18 cellular contexts compared by ENCODE assay signal in the genomic region with DNA sequence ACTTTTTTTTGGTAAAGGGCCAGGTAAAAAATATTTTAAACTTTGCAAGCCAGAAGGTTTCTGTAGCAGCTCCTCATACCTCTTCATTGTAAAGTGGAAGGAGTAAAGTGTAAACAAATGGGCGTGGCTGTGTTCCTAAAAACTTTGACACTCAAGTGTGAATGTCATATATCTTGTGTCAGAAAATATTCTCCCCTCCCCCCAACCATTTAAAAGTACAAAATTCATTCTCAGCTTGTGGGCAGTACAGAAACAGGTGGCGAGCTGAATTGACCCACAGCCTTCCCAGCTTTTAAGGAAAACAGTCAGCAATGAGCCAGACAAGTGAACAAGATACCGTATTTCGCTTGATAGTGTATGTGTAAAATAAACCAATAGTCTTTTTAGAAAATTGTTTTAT. TPM values are rescaled to one million over a fixed set of nuclear protein-coding genes. Genes with fewer than 3 reads are reported as not detected.
A peak's percentile ranks its signal among the peaks of the same experiment; 100 is the strongest.
DNase-seq lines count a peak whose midpoint lies in the region; ATAC-seq and TF ChIP-seq lines count a peak whose summit lies in the region.
"Had no signal": no experiment of that assay in that cellular context is flagged by ENCODE, and none has a peak within 500 bp of the region (broad histone marks: within the 10 kb centered on the region; RNA-seq: fewer than 3 reads in every experiment).

No MANE protein-coding gene starts in this region.

- H3K79me2 ChIP-seq in mesendoderm (ENCODE audit: control insufficient read depth, insufficient read depth, low read length), result peaks cover 6% of the 10 kb centered on the region

- H2AK5ac ChIP-seq in mesendoderm (ENCODE audit: low read length), result no peak overlapping the region

- ATAC-seq in natural killer cell (no peak), thoracic aorta (ENCODE audit: insufficient number of reproducible peaks, low FRiP score, low read depth) (no peak), HG02763 (IDR thresholded peaks at IDR 0.05; ENCODE audit: unreplicated experiment) (no peak)
- no peak for ATAC-seq in natural killer cell treated with Interleukin-12 subunit alpha and Interleukin-12 subunit beta and Interleukin-15 and Interleukin-18, amount 100 ng/mL, for 72 hours
- ATAC-seq: stimulated activated naive CD8-positive, alpha-beta T cell treated with anti-CD3 and anti-CD28 coated beads, Interleukin-15, amount 100 ng/mL, for 72 hours had no signal

- intact Hi-C loops in natural killer cell (cut with micrococcal nuclease), result no loop called here
- intact Hi-C loops in activated T-helper 1 cell treated with anti-CD3 and anti-CD28 coated beads, Interleukin-12 subunit alpha, Interleukin-12 subunit beta, Interleukin-2, Interleukin-4 antibody, amounts not matched to agents 30 ng/mL and 10 ng/mL and 1 ng/mL, durations not matched to agents 14 hours and 24 hours and 36 hours (cut with micrococcal nuclease), result no loop called here

- no peaks in the 10 kb centered on the region for H3K27me3 Mint-ChIP-seq in natural killer cell (ENCODE audit: low read depth in 2 of 2)
- no peaks in the 10 kb centered on the region for H3K27me3 Mint-ChIP-seq in natural killer cell treated with Interleukin-12 subunit alpha and Interleukin-12 subunit beta and Interleukin-15 and Interleukin-18, amount 100 ng/mL, for 72 hours
- no peaks in the 10 kb centered on the region for H3K27me3 Mint-ChIP-seq in activated T-helper 1 cell treated with anti-CD3 and anti-CD28 coated beads, Interleukin-12 subunit alpha, Interleukin-12 subunit beta, Interleukin-2, Interleukin-4 antibody, amounts not matched to agents 30 ng/mL and 10 ng/mL and 1 ng/mL, durations not matched to agents 14 hours and 24 hours and 36 hours (ENCODE audit: insufficient read depth)
- H3K27me3 Mint-ChIP-seq in activated CD4-positive, alpha-beta T cell treated with anti-CD3 and anti-CD28 coated beads, Interleukin-2, amount 10 ng/mL, durations not matched to agents 7 days and 5 days, result no peaks in the 10 kb centered on the region
- H3K27me3 Mint-ChIP-seq: stimulated activated naive CD8-positive, alpha-beta T cell treated with anti-CD3 and anti-CD28 coated beads, Interleukin-15, amount 100 ng/mL, for 72 hours had no signal

- no peak overlapping the region for H3K56ac ChIP-seq in mesendoderm (ENCODE audit: low read length)

- no peak overlapping the region for H2BK5ac ChIP-seq in mesendoderm (ENCODE audit: low read length)

- no peak overlapping the region for H3K4me3 ChIP-seq in mesendoderm (ENCODE audit: low read length)
- H3K4me3 ChIP-seq in thoracic aorta, result peak overlapping the region; percentile 25
- H3K4me3 ChIP-seq: lung, SJCRH30, uterus had no signal

- H3K9me3 ChIP-seq in thoracic aorta, result no peaks in the 10 kb centered on the region
- H3K9me3 ChIP-seq: SJCRH30, uterus had no signal

- no peak overlapping the region for H3K9ac ChIP-seq in mesendoderm (ENCODE audit: low read length)

- no peaks in the 10 kb centered on the region for H3K36me3 ChIP-seq in mesendoderm (ENCODE audit: control insufficient read depth, insufficient read depth, low read length)
- no peaks in the 10 kb centered on the region for H3K36me3 ChIP-seq in thoracic aorta
- H3K36me3 ChIP-seq: uterus had no signal

- H3K4me1 ChIP-seq in mesendoderm (ENCODE audit: control insufficient read depth, low read depth, low read length) (peaks cover 17% of the 10 kb centered on the region), thoracic aorta (ENCODE audit: control insufficient read depth in 1 of 2, low read depth in 2 of 2) (peaks cover 54 to 74% of the 10 kb centered on the region in 2 donors)

- CTCF ChIA-PET in activated CD4-positive, alpha-beta T cell treated with anti-CD3 and anti-CD28 coated beads, Interleukin-2, amount 10 ng/mL, durations not matched to agents 7 days and 5 days (lab: Charles Lee), result interaction anchor here (0.8 to 7.2 kb wide), 4 partner anchors 15 to 561 kb away, joined by 3 to 72 read pairs (median 21); no protein-coding TSS in a partner anchor

- H3K27ac ChIP-seq in mesendoderm (ENCODE audit: low read depth, low read length) (no peak overlapping the region), thoracic aorta (no peak overlapping the region)
- H3K27ac ChIP-seq: SJCRH30 had no signal

- peak overlapping the region; percentile 96 for H2BK15ac ChIP-seq in mesendoderm (replicated peaks; ENCODE audit: low read depth)

- peaks cover 2% of the 10 kb centered on the region for H3K79me1 ChIP-seq in mesendoderm (ENCODE audit: low read length)

- H3K27ac Mint-ChIP-seq in natural killer cell, result peak overlapping the region; percentile 70 to 89
- H3K27ac Mint-ChIP-seq in natural killer cell treated with Interleukin-12 subunit alpha and Interleukin-12 subunit beta and Interleukin-15 and Interleukin-18, amount 100 ng/mL, for 72 hours, result peak overlapping the region in 1 of 2 donors; percentile 19
- H3K27ac Mint-ChIP-seq in activated T-helper 1 cell treated with anti-CD3 and anti-CD28 coated beads, Interleukin-12 subunit alpha, Interleukin-12 subunit beta, Interleukin-2, Interleukin-4 antibody, amounts not matched to agents 30 ng/mL and 10 ng/mL and 1 ng/mL, durations not matched to agents 14 hours and 24 hours and 36 hours, result peak overlapping the region; percentile 16
- no peak overlapping the region for H3K27ac Mint-ChIP-seq in activated CD4-positive, alpha-beta T cell treated with anti-CD3 and anti-CD28 coated beads, Interleukin-2, amount 10 ng/mL, durations not matched to agents 7 days and 5 days

- H4K8ac ChIP-seq in mesendoderm (ENCODE audit: low read depth, low read length), result no peak overlapping the region

- H4K5ac ChIP-seq in mesendoderm (ENCODE audit: low read length), result no peak overlapping the region

- TF ChIP-seq CTCF in natural killer cell (IDR thresholded peaks at IDR 0.05) (no peak), thoracic aorta (IDR thresholded peaks at IDR 0.05) (no peak)

- POLR2A ChIA-PET in activated CD4-positive, alpha-beta T cell treated with anti-CD3 and anti-CD28 coated beads, Interleukin-2, amount 10 ng/mL, durations not matched to agents 7 days and 5 days (lab: Charles Lee), result no interaction called here

- H2BK120ac ChIP-seq in mesendoderm (ENCODE audit: low read depth, low read length), result no peak overlapping the region

- no peaks in the 10 kb centered on the region for H3K9me3 Mint-ChIP-seq in natural killer cell
- H3K9me3 Mint-ChIP-seq in natural killer cell treated with Interleukin-12 subunit alpha and Interleukin-12 subunit beta and Interleukin-15 and Interleukin-18, amount 100 ng/mL, for 72 hours, result no peaks in the 10 kb centered on the region
- no peaks in the 10 kb centered on the region for H3K9me3 Mint-ChIP-seq in activated T-helper 1 cell treated with anti-CD3 and anti-CD28 coated beads, Interleukin-12 subunit alpha, Interleukin-12 subunit beta, Interleukin-2, Interleukin-4 antibody, amounts not matched to agents 30 ng/mL and 10 ng/mL and 1 ng/mL, durations not matched to agents 14 hours and 24 hours and 36 hours
- H3K9me3 Mint-ChIP-seq in activated CD4-positive, alpha-beta T cell treated with anti-CD3 and anti-CD28 coated beads, Interleukin-2, amount 10 ng/mL, durations not matched to agents 7 days and 5 days, result no peaks in the 10 kb centered on the region
- H3K9me3 Mint-ChIP-seq: stimulated activated naive CD8-positive, alpha-beta T cell treated with anti-CD3 and anti-CD28 coated beads, Interleukin-15, amount 100 ng/mL, for 72 hours had no signal

- no CpG with 5 or more reads among the region's 4 CpGs for WGBS in mesendoderm (ENCODE audit: extremely low coverage, insufficient coverage, low lambda C conversion rate)

- peaks cover 22% of the 10 kb centered on the region for H3K36me3 Mint-ChIP-seq in natural killer cell
- H3K36me3 Mint-ChIP-seq in natural killer cell treated with Interleukin-12 subunit alpha and Interleukin-12 subunit beta and Interleukin-15 and Interleukin-18, amount 100 ng/mL, for 72 hours, result peaks cover 4% of the 10 kb centered on the region
- H3K36me3 Mint-ChIP-seq in activated T-helper 1 cell treated with anti-CD3 and anti-CD28 coated beads, Interleukin-12 subunit alpha, Interleukin-12 subunit beta, Interleukin-2, Interleukin-4 antibody, amounts not matched to agents 30 ng/mL and 10 ng/mL and 1 ng/mL, durations not matched to agents 14 hours and 24 hours and 36 hours (ENCODE audit: low read depth), result peaks cover 35% of the 10 kb centered on the region
- H3K36me3 Mint-ChIP-seq in activated CD4-positive, alpha-beta T cell treated with anti-CD3 and anti-CD28 coated beads, Interleukin-2, amount 10 ng/mL, durations not matched to agents 7 days and 5 days (ENCODE audit: low read depth), result peaks cover 21% of the 10 kb centered on the region

- DNase-seq in natural killer cell (no peak), mesendoderm (no peak), thoracic aorta (ENCODE audit: low spot score) (no peak), COR-L47 (lab: John Stamatoyannopoulos, UW) (no peak)
- DNase-seq in natural killer cell treated with Interleukin-12 subunit alpha and Interleukin-12 subunit beta and Interleukin-15 and Interleukin-18, amount 100 ng/mL, for 72 hours (ENCODE audit: low spot score), result no peak
- no peak for DNase-seq in activated T-helper 1 cell treated with anti-CD3 and anti-CD28 coated beads, Interleukin-12 subunit alpha, Interleukin-12 subunit beta, Interleukin-2, Interleukin-4 antibody, amounts not matched to agents 30 ng/mL and 10 ng/mL and 1 ng/mL, durations not matched to agents 14 hours and 24 hours and 36 hours (ENCODE audit: low spot score)
- DNase-seq in activated CD4-positive, alpha-beta T cell treated with anti-CD3 and anti-CD28 coated beads, Interleukin-2, amount 10 ng/mL, durations not matched to agents 7 days and 5 days, result no peak
- DNase-seq: ACHN; anterior cingulate cortex; Karpas-422; NCI-H1436 treated with DMSO at 0.1 percent for 48 hours; NCI-H2227 treated with DMSO at 0.1 percent for 48 hours; stimulated activated CD4-positive, alpha-beta T cell treated with anti-CD3 and anti-CD28 coated beads, Interleukin-12 subunit alpha, Interleukin-12 subunit beta, amount 100 ng/mL, for 4 hours; stimulated activated naive CD8-positive, alpha-beta T cell treated with anti-CD3 and anti-CD28 coated beads, Interleukin-15, amount 100 ng/mL, for 72 hours; uterus had no signal

- peaks cover 67 to 75% of the 10 kb centered on the region in 2 donors for H3K4me1 Mint-ChIP-seq in natural killer cell
- H3K4me1 Mint-ChIP-seq in natural killer cell treated with Interleukin-12 subunit alpha and Interleukin-12 subunit beta and Interleukin-15 and Interleukin-18, amount 100 ng/mL, for 72 hours (ENCODE audit: low read depth in 2 of 2), result peaks cover 47 to 49% of the 10 kb centered on the region in 2 donors
- H3K4me1 Mint-ChIP-seq in activated T-helper 1 cell treated with anti-CD3 and anti-CD28 coated beads, Interleukin-12 subunit alpha, Interleukin-12 subunit beta, Interleukin-2, Interleukin-4 antibody, amounts not matched to agents 30 ng/mL and 10 ng/mL and 1 ng/mL, durations not matched to agents 14 hours and 24 hours and 36 hours (ENCODE audit: low read depth), result peaks cover 48% of the 10 kb centered on the region
- H3K4me1 Mint-ChIP-seq in activated CD4-positive, alpha-beta T cell treated with anti-CD3 and anti-CD28 coated beads, Interleukin-2, amount 10 ng/mL, durations not matched to agents 7 days and 5 days, result peaks cover 36% of the 10 kb centered on the region

- H3K18ac ChIP-seq in mesendoderm (ENCODE audit: low read length), result no peak overlapping the region

- H3K27me3 ChIP-seq in mesendoderm (ENCODE audit: insufficient read depth, low read length, poor library complexity) (no peaks in the 10 kb centered on the region), thoracic aorta (replicated peaks; ENCODE audit: insufficient read depth) (no peaks in the 10 kb centered on the region)
- H3K27me3 ChIP-seq: SJCRH30, uterus had no signal

- H3K4me3 Mint-ChIP-seq in natural killer cell, result peak overlapping the region; percentile 7
- H3K4me3 Mint-ChIP-seq in natural killer cell treated with Interleukin-12 subunit alpha and Interleukin-12 subunit beta and Interleukin-15 and Interleukin-18, amount 100 ng/mL, for 72 hours, result no peak overlapping the region
- H3K4me3 Mint-ChIP-seq in activated T-helper 1 cell treated with anti-CD3 and anti-CD28 coated beads, Interleukin-12 subunit alpha, Interleukin-12 subunit beta, Interleukin-2, Interleukin-4 antibody, amounts not matched to agents 30 ng/mL and 10 ng/mL and 1 ng/mL, durations not matched to agents 14 hours and 24 hours and 36 hours, result no peak overlapping the region
- no peak overlapping the region for H3K4me3 Mint-ChIP-seq in activated CD4-positive, alpha-beta T cell treated with anti-CD3 and anti-CD28 coated beads, Interleukin-2, amount 10 ng/mL, durations not matched to agents 7 days and 5 days

- no peak overlapping the region for H3K4ac ChIP-seq in mesendoderm (ENCODE audit: low read depth, low read length)

- H3K4me2 ChIP-seq in mesendoderm (ENCODE audit: low read length), result peak overlapping the region; percentile 28

- H3K23ac ChIP-seq in mesendoderm (ENCODE audit: low read length), result no peak overlapping the region

RNA-seq across cellular contexts. Expression of a gene that starts 4.0 kb away (rescaled TPM):
- 1,000 to 10,000 TPM in 1 of 3 donors, 100 to 1,000 TPM in 2; 569 to 1,094 (median 800) TPM for total RNA-seq in natural killer cell
- total RNA-seq in natural killer cell treated with Interleukin-12 subunit alpha and Interleukin-12 subunit beta and Interleukin-15 and Interleukin-18, amount 100 ng/mL, for 72 hours, result 10 to 100 TPM; 23.4 to 37.7 TPM
- 25.1 and 27.3 TPM in 2 replicates for total RNA-seq in activated T-helper 1 cell treated with anti-CD3 and anti-CD28 coated beads, Interleukin-12 subunit alpha, Interleukin-12 subunit beta, Interleukin-2, Interleukin-4 antibody, amounts not matched to agents 30 ng/mL and 10 ng/mL and 1 ng/mL, durations not matched to agents 14 hours and 24 hours and 36 hours
- polyA plus RNA-seq in mesendoderm (2013, experiment 1 of 2), result 34.5 TPM
- polyA plus RNA-seq in mesendoderm (2013, experiment 2 of 2), result 34.1 TPM
- total RNA-seq in thoracic aorta, result 100 to 1,000 TPM in 1 of 2 donors, 10 to 100 TPM in 1; 83.9 to 103 TPM
- 10 to 100 TPM; 32.3 to 39.2 TPM for total RNA-seq in activated CD4-positive, alpha-beta T cell treated with anti-CD3 and anti-CD28 coated beads, Interleukin-2, amount 10 ng/mL, durations not matched to agents 7 days and 5 days

Comparison
In these comparisons a context has a peak if more than half of its experiments do, and no peak if none do; other contexts are left out.
1. RNA of a gene that starts 4.0 kb away (total RNA-seq): 569 to 1,094 TPM in natural killer cell; 83.9 to 103 TPM in thoracic aorta, 32.3 to 39.2 TPM in activated CD4-positive, alpha-beta T cell treated with anti-CD3 and anti-CD28 coated beads, Interleukin-2, amount 10 ng/mL, durations not matched to agents 7 days and 5 days, 23.4 to 37.7 TPM in natural killer cell treated with Interleukin-12 subunit alpha and Interleukin-12 subunit beta and Interleukin-15 and Interleukin-18, amount 100 ng/mL, for 72 hours and 25.1 to 27.3 TPM in activated T-helper 1 cell treated with anti-CD3 and anti-CD28 coated beads, Interleukin-12 subunit alpha, Interleukin-12 subunit beta, Interleukin-2, Interleukin-4 antibody, amounts not matched to agents 30 ng/mL and 10 ng/mL and 1 ng/mL, durations not matched to agents 14 hours and 24 hours and 36 hours; every median in the first group is over 4 times any median in the second.